ENCODE assay signal across 2 cellular contexts in genomic region chr17:76484228-76484725, GRCh38.
TF ChIP-seq lines count a peak whose summit lies in the region.

No MANE protein-coding gene starts in this region.

TF ChIP-seq in HCT116, 20 proteins besides CTCF, POLR2A, EP300 and RAD21:
- TF ChIP-seq ATF3 (IDR thresholded peaks at IDR 0.05) (no peak), SIN3A (IDR thresholded peaks at IDR 0.05; ENCODE audit: low read depth) (no peak), EZH2 (IDR thresholded peaks at IDR 0.05) (no peak)
TF ChIP-seq in HCT116: peak in this region for 0.

TF ChIP-seq in endothelial cell of umbilical vein, 7 proteins besides CTCF, POLR2A, EP300 and RAD21:
- TF ChIP-seq FOS (IDR thresholded peaks at IDR 0.05; ENCODE audit: borderline replicate concordance, insufficient read depth, low read length) (no peak), MAX (IDR thresholded peaks at IDR 0.05; ENCODE audit: insufficient read depth, insufficient read length) (no peak), GATA2 (IDR thresholded peaks at IDR 0.05; ENCODE audit: insufficient read depth, insufficient read length, low read depth, low read length) (no peak), POLR2AphosphoS5 (IDR thresholded peaks at IDR 0.05; ENCODE audit: insufficient read depth, low read depth, low read length) (no peak), EZH2 (IDR thresholded peaks at IDR 0.05; ENCODE audit: borderline replicate concordance, low read depth, low read length, severe bottlenecking) (no peak), JUN (IDR thresholded peaks at IDR 0.05; ENCODE audit: borderline replicate concordance, insufficient read depth, insufficient read length, low read depth) (no peak), MYC (IDR thresholded peaks at IDR 0.05; ENCODE audit: low read depth, low read length) (no peak)
